29 cellular contexts compared by ENCODE assay signal in the genomic region with DNA sequence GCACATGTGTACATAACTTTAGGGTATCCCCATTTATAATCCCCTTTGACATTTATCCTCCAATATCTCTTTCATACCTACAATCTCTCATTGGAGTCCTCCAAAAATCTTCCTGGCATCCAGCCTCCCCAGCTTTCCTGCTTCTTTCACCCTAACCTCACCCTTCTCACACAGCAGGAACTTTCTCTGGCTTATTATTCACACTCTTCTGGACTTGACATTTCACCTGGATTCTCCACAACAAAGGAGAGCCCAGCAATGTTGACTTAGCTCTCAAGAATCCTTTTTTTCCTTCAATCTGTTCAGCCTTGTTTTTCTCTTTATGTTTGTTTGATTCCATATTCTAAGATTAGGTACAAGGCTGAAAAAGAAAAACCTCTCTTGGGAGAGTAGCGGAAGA.
"Had no signal": no experiment of that assay in that cellular context is flagged by ENCODE, and none has a peak within 500 bp of the region (broad histone marks: within the 10 kb centered on the region; RNA-seq: fewer than 3 reads in every experiment).

No MANE protein-coding gene starts in this region.

- ATAC-seq: activated CD4-positive, alpha-beta T cell treated with anti-CD3 and anti-CD28 coated beads for 36 hours; activated CD8-positive, alpha-beta memory T cell treated with anti-CD3 and anti-CD28 coated beads, Interleukin-2, amount 10 ng/mL, durations not matched to agents 7 days and 5 days; activated CD8-positive, alpha-beta T cell treated with anti-CD3 and anti-CD28 coated beads, Interleukin-2, amount 10 ng/mL, durations not matched to agents 7 days and 5 days; activated naive CD8-positive, alpha-beta T cell treated with anti-CD3 and anti-CD28 coated beads, Interleukin-2, amount 50 U/mL, for 24 hours; esophagus mucosa had no signal

- H3K4me3 ChIP-seq: adrenal gland, breast epithelium, cardiac muscle cell, coronary artery, dorsolateral prefrontal cortex had no signal

- DNase-seq: activated CD4-positive, alpha-beta memory T cell treated with anti-CD3 and anti-CD28 coated beads for 36 hours; activated CD4-positive, alpha-beta T cell treated with anti-CD3 and anti-CD28 coated beads for 36 hours; activated CD4-positive, alpha-beta T cell treated with anti-CD3 and anti-CD28 coated beads, Interleukin-2, amount 10 ng/mL, durations not matched to agents 24 days and 14 days; activated CD4-positive, CD25-positive, alpha-beta regulatory T cell; activated CD4-positive, CD25-positive, alpha-beta regulatory T cell treated with anti-CD3 and anti-CD28 coated beads, Interleukin-2, amount 50 U/mL, for 72 hours; activated CD8-positive, alpha-beta memory T cell treated with anti-CD3 and anti-CD28 coated beads, Interleukin-2, amount 10 ng/mL, durations not matched to agents 7 days and 5 days; activated CD8-positive, alpha-beta memory T cell treated with anti-CD3 and anti-CD28 coated beads, Interleukin-2, amount 50 U/mL, for 4 hours; activated CD8-positive, alpha-beta T cell treated with anti-CD3 and anti-CD28 coated beads, Interleukin-2, amount 10 ng/mL, durations not matched to agents 7 days and 5 days; activated effector memory CD4-positive, alpha-beta T cell treated with anti-CD3 and anti-CD28 coated beads, Interleukin-2, amount 50 U/mL, for 16 hours; activated naive CD4-positive, alpha-beta T cell treated with anti-CD3 and anti-CD28 coated beads for 36 hours; activated naive CD8-positive, alpha-beta T cell treated with anti-CD3 and anti-CD28 coated beads for 36 hours; activated naive CD8-positive, alpha-beta T cell treated with anti-CD3 and anti-CD28 coated beads, Interleukin-2, amount 50 U/mL, for 24 hours; activated T-cell treated with anti-CD3 and anti-CD28 coated beads, Interleukin-2, amount 50 U/mL, for 1 hour; activated T-cell treated with anti-CD3 and anti-CD28 coated beads, Interleukin-2, amount 50 U/mL, for 48 hours; adrenal gland; amygdala; aorta; central memory CD4-positive, alpha-beta T cell; cerebellar nuclear complex; dorsolateral prefrontal cortex; effector memory CD4-positive, alpha-beta T cell; endodermal cell; foreskin fibroblast; head of caudate nucleus; T-helper 2 cell had no signal

- H3K4me1 ChIP-seq: adrenal gland, breast epithelium had no signal

- H3K27ac ChIP-seq: adrenal gland, breast epithelium, cardiac muscle cell, coronary artery, dorsolateral prefrontal cortex had no signal

- H3K9me3 ChIP-seq: adrenal gland, breast epithelium had no signal

- H3K27me3 ChIP-seq: adrenal gland, breast epithelium, cardiac muscle cell, dorsolateral prefrontal cortex had no signal

- H3K36me3 ChIP-seq: adrenal gland, breast epithelium, cardiac muscle cell had no signal
